ENCODE assay signal across 17 cellular contexts in genomic region chr20:48898210-48898609, GRCh38. TPM values are rescaled to one million over a fixed set of nuclear protein-coding genes. Genes with fewer than 3 reads are reported as not detected.
DNase-seq lines count a peak whose midpoint lies in the region; ATAC-seq and TF ChIP-seq lines count a peak whose summit lies in the region.
"Had no signal": no experiment of that assay in that cellular context is flagged by ENCODE, and none has a peak within 500 bp of the region (broad histone marks: within the 10 kb centered on the region; RNA-seq: fewer than 3 reads in every experiment).

No MANE protein-coding gene starts in this region.

- peaks cover 15% of the 10 kb centered on the region for H3K27me3 Mint-ChIP-seq in MCF 10A (ENCODE audit: insufficient read depth, unreplicated experiment)
- H3K27me3 Mint-ChIP-seq in activated B cell treated with CpG ODN at 0.5 μM for 24 hours = no peaks in the 10 kb centered on the region
- H3K27me3 Mint-ChIP-seq in type B pancreatic cell = peaks cover 29% of the 10 kb centered on the region
- H3K27me3 Mint-ChIP-seq: activated naive CD8-positive, alpha-beta T cell treated with anti-CD3 and anti-CD28 coated beads, Interleukin-2, amount 50 U/mL, for 24 hours had no signal

- CTCF ChIA-PET in MCF 10A (lab: Yijun Ruan, JAX) (interaction anchor here (0.7 to 6.2 kb wide), 6 partner anchors 13 to 856 kb away, joined by 3 to 73 read pairs (median 4); no protein-coding TSS in a partner anchor), activated B cell treated with CpG ODN at 0.5 μM for 24 hours (lab: Charles Lee) (interaction anchor here (1.2 to 3.9 kb wide), 2 partner anchors 241 to 242 kb away, joined by 3 to 25 read pairs; no protein-coding TSS in a partner anchor)

- ATAC-seq in activated B cell treated with CpG ODN at 0.5 μM for 24 hours (ENCODE audit: low read depth) (no peak), foreskin keratinocyte (peak; percentile 18), GM19452 (IDR thresholded peaks at IDR 0.05; ENCODE audit: unreplicated experiment) (no peak), GM19463 (IDR thresholded peaks at IDR 0.05; ENCODE audit: unreplicated experiment) (no peak)
- ATAC-seq: activated naive CD8-positive, alpha-beta T cell treated with anti-CD3 and anti-CD28 coated beads, Interleukin-2, amount 50 U/mL, for 24 hours; left colon had no signal

- no peak overlapping the region for H3K4me3 Mint-ChIP-seq in MCF 10A (ENCODE audit: unreplicated experiment)
- peak overlapping the region; percentile 45 for H3K4me3 Mint-ChIP-seq in activated B cell treated with CpG ODN at 0.5 μM for 24 hours
- no peak overlapping the region for H3K4me3 Mint-ChIP-seq in type B pancreatic cell
- H3K4me3 Mint-ChIP-seq: activated naive CD8-positive, alpha-beta T cell treated with anti-CD3 and anti-CD28 coated beads, Interleukin-2, amount 50 U/mL, for 24 hours had no signal

- H3K9me3 ChIP-seq in breast epithelium = no peaks in the 10 kb centered on the region
- H3K9me3 ChIP-seq: Peyer's patch had no signal

- DNase-seq in MCF 10A (ENCODE audit: unreplicated experiment) = no peak
- DNase-seq in breast epithelium (ENCODE audit: low spot score in 2 of 2) = no peak
- no peak for DNase-seq in activated B cell treated with CpG ODN at 0.5 μM for 24 hours
- peak; percentile 32 to 39 for DNase-seq in foreskin keratinocyte
- DNase-seq in type B pancreatic cell (ENCODE audit: extremely low spot score, unreplicated experiment) = no peak
- no peak for DNase-seq in activated CD4-positive, alpha-beta T cell treated with anti-CD3 and anti-CD28 coated beads for 48 hours
- DNase-seq: activated CD4-positive, CD25-positive, alpha-beta regulatory T cell treated with anti-CD3 and anti-CD28 coated beads, Interleukin-2, amount 50 U/mL, for 72 hours; activated naive CD8-positive, alpha-beta T cell treated with anti-CD3 and anti-CD28 coated beads, Interleukin-2, amount 50 U/mL, for 24 hours; left colon; NCI-H2029 treated with DMSO at 0.1 percent for 48 hours; NCI-H524 treated with DMSO at 0.1 percent for 48 hours; Peyer's patch; T-helper 1 cell had no signal

- H3K4me1 Mint-ChIP-seq in MCF 10A (ENCODE audit: insufficient read depth, unreplicated experiment) = peaks cover 15% of the 10 kb centered on the region
- peaks cover 18% of the 10 kb centered on the region for H3K4me1 Mint-ChIP-seq in activated B cell treated with CpG ODN at 0.5 μM for 24 hours
- no peaks in the 10 kb centered on the region for H3K4me1 Mint-ChIP-seq in type B pancreatic cell (ENCODE audit: unreplicated experiment)

- H3K9me3 Mint-ChIP-seq in MCF 10A (ENCODE audit: unreplicated experiment) = no peaks in the 10 kb centered on the region
- H3K9me3 Mint-ChIP-seq in activated B cell treated with CpG ODN at 0.5 μM for 24 hours = no peaks in the 10 kb centered on the region
- H3K9me3 Mint-ChIP-seq in type B pancreatic cell = peaks cover 5% of the 10 kb centered on the region

- H3K27ac Mint-ChIP-seq in MCF 10A (ENCODE audit: low read depth, unreplicated experiment) (peak overlapping the region; percentile 72), activated B cell treated with CpG ODN at 0.5 μM for 24 hours (peak overlapping the region; percentile 15), type B pancreatic cell (peak overlapping the region; percentile 37)
- H3K27ac Mint-ChIP-seq: activated naive CD8-positive, alpha-beta T cell treated with anti-CD3 and anti-CD28 coated beads, Interleukin-2, amount 50 U/mL, for 24 hours had no signal

- H3K4me3 ChIP-seq in breast epithelium = no peak overlapping the region
- H3K4me3 ChIP-seq: hepatocyte, Peyer's patch had no signal

- TF ChIP-seq CTCF in MCF 10A (IDR thresholded peaks at IDR 0.05; ENCODE audit: unreplicated experiment) (no peak), breast epithelium (IDR thresholded peaks at IDR 0.05) (no peak), activated B cell treated with CpG ODN at 0.5 μM for 24 hours (IDR thresholded peaks at IDR 0.05) (no peak), foreskin keratinocyte (conservative IDR thresholded peaks at IDR 0.05) (no peak), type B pancreatic cell (conservative IDR thresholded peaks at IDR 0.05) (no peak)

- H3K27me3 ChIP-seq in breast epithelium (no peaks in the 10 kb centered on the region), foreskin keratinocyte (peaks cover 16% of the 10 kb centered on the region)
- H3K27me3 ChIP-seq: hepatocyte, Peyer's patch had no signal

- TF ChIP-seq POLR2A in breast epithelium (IDR thresholded peaks at IDR 0.05) = no peak

- intact Hi-C loops in MCF 10A (cut with micrococcal nuclease) (no loop called here), breast epithelium (cut with DNase I; ENCODE audit: low total_unique reads) (no loop called here), activated B cell treated with CpG ODN at 0.5 μM for 24 hours (cut with micrococcal nuclease) (no loop called here)

- no peak overlapping the region for H3K27ac ChIP-seq in breast epithelium
- H3K27ac ChIP-seq in foreskin keratinocyte = no peak overlapping the region
- H3K27ac ChIP-seq: 22Rv1, hepatocyte, Peyer's patch had no signal

- H3K4me1 ChIP-seq in breast epithelium = no peaks in the 10 kb centered on the region
- H3K4me1 ChIP-seq in foreskin keratinocyte = peaks cover 4% of the 10 kb centered on the region
- H3K4me1 ChIP-seq: Peyer's patch had no signal

- H3K36me3 ChIP-seq in breast epithelium = no peaks in the 10 kb centered on the region
- H3K36me3 ChIP-seq: Peyer's patch had no signal

- BruUV-seq in MCF 10A (replicated peaks; lab: Mats Ljungman, UMichigan) = no TSS peak

- POLR2A ChIA-PET in MCF 10A (lab: Yijun Ruan, JAX) (interaction anchor here (0.6 to 1.8 kb wide), 8 partner anchors 11 to 241 kb away, joined by 3 to 10 read pairs (median 4); partner anchors contain the start of gene ARFGEF2), activated B cell treated with CpG ODN at 0.5 μM for 24 hours (lab: Charles Lee) (interaction anchor here (0.5 to 1.9 kb wide), 4 partner anchors 12 to 139 kb away, joined by 3 to 7 read pairs (median 3); no protein-coding TSS in a partner anchor)

- H3K36me3 Mint-ChIP-seq in MCF 10A (ENCODE audit: insufficient read depth, unreplicated experiment) = peaks cover 4% of the 10 kb centered on the region
- H3K36me3 Mint-ChIP-seq in activated B cell treated with CpG ODN at 0.5 μM for 24 hours (ENCODE audit: low read depth) = no peaks in the 10 kb centered on the region
- H3K36me3 Mint-ChIP-seq in type B pancreatic cell = no peaks in the 10 kb centered on the region

RNA-seq across cellular contexts. Expression of gene ARFGEF2, which starts 23.3 kb away (rescaled TPM):
- total RNA-seq in MCF 10A (2022) (30.3 and 33.5 TPM in 2 replicates), breast epithelium (10 to 100 TPM; 37.1 to 61.6 (median 42.3) TPM), activated B cell treated with CpG ODN at 0.5 μM for 24 hours (30.8 and 39.0 TPM in 2 replicates), foreskin keratinocyte (22.2 and 22.4 TPM in 2 replicates), type B pancreatic cell (ENCODE audit: low replicate concordance) (26.7 and 39.2 TPM in 2 replicates)
- polyA plus RNA-seq in foreskin keratinocyte = 2.5 and 3.3 TPM in 2 replicates

Comparison
In these comparisons a context has a peak if more than half of its experiments do, and no peak if none do; other contexts are left out.
1. DNase-seq: peak in foreskin keratinocyte (2 of 2); none in MCF 10A (single experiment), breast epithelium (0 of 2), activated B cell treated with CpG ODN at 0.5 μM for 24 hours (single experiment), type B pancreatic cell (single experiment) and activated CD4-positive, alpha-beta T cell treated with anti-CD3 and anti-CD28 coated beads for 48 hours (single experiment).
2. H3K27ac Mint-ChIP-seq: peak in every context shown above with its lines; median percentile 72 in MCF 10A; 37 in type B pancreatic cell; 15 in activated B cell treated with CpG ODN at 0.5 μM for 24 hours.